Comparison of ENCODE assay signal across 8 cellular contexts in genomic region chrX:48574270-48575266, GRCh38. TPM values are rescaled to one million over a fixed set of nuclear protein-coding genes. Genes with fewer than 3 reads are reported as not detected.
DNase-seq lines count a peak whose midpoint lies in the region; ATAC-seq and TF ChIP-seq lines count a peak whose summit lies in the region.

Gene RBM3 (plus strand): TSS chrX:48574484. CDS start chrX:48575181, 697 bp downstream.

- no peaks in the 10 kb centered on the region for H3K9me3 ChIP-seq in CD4-positive, CD25-positive, alpha-beta regulatory T cell (ENCODE audit: control insufficient read depth in 2 of 2, low read length in 2 of 2)
- no peaks in the 10 kb centered on the region for H3K9me3 ChIP-seq in left lung

- intact Hi-C loops in left lung (cut with DNase I), result no loop called here

- no peaks in the 10 kb centered on the region for H3K27me3 Mint-ChIP-seq in CD4-positive, CD25-positive, alpha-beta regulatory T cell

- peaks cover 0 to 30% (median 7%) of the 10 kb centered on the region in 4 donors for H3K4me1 Mint-ChIP-seq in CD4-positive, CD25-positive, alpha-beta regulatory T cell

- ATAC-seq in CD4-positive, CD25-positive, alpha-beta regulatory T cell (ENCODE audit: low read depth in 2 of 2), result peak; percentile 96 to 97
- ATAC-seq in GM19372 (IDR thresholded peaks at IDR 0.05; ENCODE audit: low read depth, unreplicated experiment), result peak; percentile 92
- peak; percentile 39 for ATAC-seq in HG03558 (IDR thresholded peaks at IDR 0.05; ENCODE audit: extremely low read depth, unreplicated experiment)
- ATAC-seq in left lung, result peak; percentile 98

- no peaks in the 10 kb centered on the region for H3K9me3 Mint-ChIP-seq in CD4-positive, CD25-positive, alpha-beta regulatory T cell

- no peaks in the 10 kb centered on the region for H3K27me3 ChIP-seq in CD4-positive, CD25-positive, alpha-beta regulatory T cell (ENCODE audit: control insufficient read depth, insufficient read depth, low read length)
- H3K27me3 ChIP-seq in left lung, result no peaks in the 10 kb centered on the region

- peak within 1 kb of the TSS; percentile 88 for H3K4me3 ChIP-seq in CD4-positive, CD25-positive, alpha-beta regulatory T cell (ENCODE audit: low read depth, low read length)
- H3K4me3 ChIP-seq in left lung, result peak within 1 kb of the TSS; percentile 62 to 64

- H3K36me3 ChIP-seq in CD4-positive, CD25-positive, alpha-beta regulatory T cell (ENCODE audit: control insufficient read depth, insufficient read depth, low read length), result peaks cover 32% of the 10 kb centered on the region
- H3K36me3 ChIP-seq in left lung, result peaks cover 0 to 45% of the 10 kb centered on the region in 2 donors

- H3K4me1 ChIP-seq in CD4-positive, CD25-positive, alpha-beta regulatory T cell (ENCODE audit: control insufficient read depth, insufficient read depth, low read length, poor library complexity, severe bottlenecking), result peaks cover 18% of the 10 kb centered on the region
- H3K4me1 ChIP-seq in left lung, result peaks cover 0 to 26% of the 10 kb centered on the region in 2 donors

- DNase-seq in CD4-positive, CD25-positive, alpha-beta regulatory T cell, result peak; percentile 89 to 97 (median 94)
- peak; percentile 79 for DNase-seq in NCI-H748 treated with DMSO at 0.1 percent for 48 hours (lab: John Stamatoyannopoulos, UW)
- DNase-seq in activated CD4-positive, alpha-beta T cell treated with anti-CD3 and anti-CD28 coated beads, Interleukin-2, amount 50 U/mL, for 24 hours (ENCODE audit: low read depth in 1 of 2, low spot score in 1 of 2), result peak; percentile 74 to 86
- peak; percentile 84 for DNase-seq in dedifferentiated amniotic fluid mesenchymal stem cell (ENCODE audit: extremely low spot score)
- peak; percentile 95 for DNase-seq in left lung
- peak; percentile 89 for DNase-seq in stimulated activated CD4-positive, alpha-beta T cell treated with anti-CD3 and anti-CD28 coated beads, Interleukin-2, amount 100 ng/mL, for 4 hours (ENCODE audit: low read depth)

- peaks cover 5% of the 10 kb centered on the region for H3K36me3 Mint-ChIP-seq in CD4-positive, CD25-positive, alpha-beta regulatory T cell

- H3K27ac ChIP-seq in CD4-positive, CD25-positive, alpha-beta regulatory T cell (ENCODE audit: insufficient read depth, low read length, poor library complexity, severe bottlenecking), result peak within 1 kb of the TSS; percentile 99
- peak within 1 kb of the TSS; percentile 98 for H3K27ac ChIP-seq in left lung

- peak within 1 kb of the TSS; percentile 98 to 100 (median 99) for H3K27ac Mint-ChIP-seq in CD4-positive, CD25-positive, alpha-beta regulatory T cell

- TF ChIP-seq CTCF in left lung (IDR thresholded peaks at IDR 0.05), result peak; percentile 25 to 35

- peak within 1 kb of the TSS; percentile 98 to 99 (median 98) for H3K4me3 Mint-ChIP-seq in CD4-positive, CD25-positive, alpha-beta regulatory T cell

RNA-seq across cellular contexts. Expression of gene RBM3, which starts in this region (rescaled TPM):
- total RNA-seq in CD4-positive, CD25-positive, alpha-beta regulatory T cell, result 309 TPM
- 100 to 1,000 TPM; 192 to 258 (median 219) TPM for polyA plus RNA-seq in CD4-positive, CD25-positive, alpha-beta regulatory T cell
- 100 to 1,000 TPM in 1 of 2 donors, 10 to 100 TPM in 1; 82.3 to 217 TPM for total RNA-seq in left lung

Comparison
In these comparisons a context has a peak if more than half of its experiments do, and no peak if none do; other contexts are left out.
1. Peak in every context shown above with its lines: DNase-seq, ATAC-seq, H3K4me3 ChIP-seq and H3K27ac ChIP-seq.
2. ATAC-seq: peak in every context shown above with its lines; median percentile 98 in left lung; 96 in CD4-positive, CD25-positive, alpha-beta regulatory T cell; 92 in GM19372; 39 in HG03558.